9 cellular contexts compared by ENCODE assay signal in the genomic region with DNA sequence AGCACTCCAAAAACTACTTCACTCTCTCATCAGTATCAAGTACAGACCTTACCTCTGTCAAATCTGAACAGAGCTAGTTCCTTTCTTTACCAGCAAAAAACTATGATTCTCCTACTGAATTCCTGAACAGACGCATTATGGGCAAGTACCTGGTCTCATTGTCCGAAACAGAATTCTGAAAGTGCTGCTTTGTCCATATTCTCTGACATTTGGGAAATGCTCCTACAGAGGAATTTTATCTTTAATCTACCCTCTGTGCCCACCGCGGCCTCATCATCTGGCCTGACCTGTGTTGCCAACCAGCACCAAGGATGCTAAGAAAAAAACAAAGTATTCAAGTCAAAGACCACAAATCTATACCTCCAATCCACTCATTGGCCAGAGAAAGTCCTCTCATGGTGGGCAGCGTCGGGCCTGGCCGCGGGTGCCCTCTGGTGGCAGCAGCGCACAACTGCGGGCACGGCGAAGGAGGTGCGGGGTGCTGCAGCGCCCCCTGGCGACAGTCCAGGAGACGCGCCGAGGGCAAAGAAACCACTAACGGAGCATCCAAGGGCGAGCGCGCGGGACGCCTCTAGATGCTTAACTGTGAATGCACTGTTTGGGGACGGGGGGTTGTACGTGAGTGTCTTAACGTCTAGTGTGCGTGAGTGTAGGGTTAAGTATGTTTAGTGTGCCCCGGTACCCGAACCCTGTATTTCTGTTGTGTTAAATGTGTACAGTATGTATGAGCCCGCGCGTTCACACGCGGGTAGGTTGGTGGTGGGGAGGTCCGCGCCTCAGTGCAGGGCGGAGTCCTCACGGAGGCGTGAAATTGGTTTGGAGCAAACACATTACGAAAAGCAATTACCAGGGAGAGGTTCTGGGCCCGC. TPM values are rescaled to one million over a fixed set of nuclear protein-coding genes. Genes with fewer than 3 reads are reported as not detected.
DNase-seq lines count a peak whose midpoint lies in the region; ATAC-seq, FAIRE-seq and TF ChIP-seq lines count a peak whose summit lies in the region.
"Had no signal": no experiment of that assay in that cellular context is flagged by ENCODE, and none has a peak within 500 bp of the region (broad histone marks: within the 10 kb centered on the region; RNA-seq: fewer than 3 reads in every experiment).

No MANE protein-coding gene starts in this region.

- peaks cover 6% of the 10 kb centered on the region for H4K20me1 ChIP-seq in astrocyte (ENCODE audit: insufficient read depth, low read length)

- peak in 1 of 3 donors; percentile 17 for TF ChIP-seq POLR2A in spleen (IDR thresholded peaks at IDR 0.05)

- H3K27me3 ChIP-seq in astrocyte (ENCODE audit: insufficient read depth, low read length) (peaks cover 46% of the 10 kb centered on the region), spleen (replicated peaks in 1 of 7) (peaks cover 0 to 95% (median 32%) of the 10 kb centered on the region in 7 donors)

- intact Hi-C loops in spleen (cut with DNase I; ENCODE audit: low total_unique reads) = loop anchor here (5.0 kb wide), 1 partner anchor 45 kb away; no protein-coding TSS in a partner anchor

- no peaks in the 10 kb centered on the region for H3K36me3 Mint-ChIP-seq in astrocyte (ENCODE audit: low read depth, unreplicated experiment)

- no peak overlapping the region for H3K4me2 ChIP-seq in astrocyte (ENCODE audit: low read length)

- no peaks in the 10 kb centered on the region for H3K9me3 ChIP-seq in astrocyte (ENCODE audit: insufficient read depth, low read depth, low read length)
- H3K9me3 ChIP-seq in spleen = peaks cover 0 to 3% (median 0%) of the 10 kb centered on the region in 8 donors

- no peak overlapping the region for H3K4me3 Mint-ChIP-seq in astrocyte (ENCODE audit: unreplicated experiment)

- DNase-seq in GOT3 (lab: John Stamatoyannopoulos, UW) (peak; percentile 27), NCI-H1105 (lab: John Stamatoyannopoulos, UW) (peak; percentile 50), T1000 (lab: John Stamatoyannopoulos, UW) (peak; percentile 64), astrocyte (ENCODE audit: low read depth) (peak; percentile 9), hippocampal formation (lab: John Stamatoyannopoulos, UW) (peak; percentile 65 to 72), spleen (peak; percentile 96)

- WGBS in spleen, 5 donors = 20 to 26% (median 23%) methylated on average over 42 of the region's 42 CpGs

- H3K4me1 ChIP-seq in astrocyte (ENCODE audit: insufficient read depth, low read length) (no peaks in the 10 kb centered on the region), spleen (peaks cover 0 to 19% (median 9%) of the 10 kb centered on the region in 6 donors)

- no peak overlapping the region for H3K9ac ChIP-seq in astrocyte (ENCODE audit: low read length)

- peaks cover 82% of the 10 kb centered on the region for H3K27me3 Mint-ChIP-seq in astrocyte (ENCODE audit: low read depth, unreplicated experiment)

- no peak for ATAC-seq in GM21526 (IDR thresholded peaks at IDR 0.05; ENCODE audit: low FRiP score, unreplicated experiment)

- H3K36me3 ChIP-seq in astrocyte (ENCODE audit: insufficient read depth, low read length) (no peaks in the 10 kb centered on the region), spleen (no peaks in the 10 kb centered on the region)

- no peaks in the 10 kb centered on the region for H3K79me2 ChIP-seq in astrocyte (ENCODE audit: insufficient read depth, low read length)

- peaks cover 3% of the 10 kb centered on the region for H3K4me1 Mint-ChIP-seq in astrocyte (ENCODE audit: low read depth, unreplicated experiment)

- no peak overlapping the region for H3K27ac ChIP-seq in astrocyte (ENCODE audit: low read depth, low read length)
- H3K27ac ChIP-seq in spleen = no peak overlapping the region

- FAIRE-seq in G401.6 (lab: Jason Lieb, UNC) = peak; percentile 88
- no peak for FAIRE-seq in astrocyte (lab: Jason Lieb, UNC)

- H3K4me3 ChIP-seq in astrocyte (ENCODE audit: insufficient read depth, low read depth, low read length) = no peak overlapping the region
- no peak overlapping the region for H3K4me3 ChIP-seq in spleen

- H3K27ac Mint-ChIP-seq in astrocyte (ENCODE audit: unreplicated experiment) = peak overlapping the region; percentile 30

- TF ChIP-seq CTCF in astrocyte (IDR thresholded peaks at IDR 0.05; ENCODE audit: insufficient read depth, low read depth, low read length) (peak; percentile 100), spleen (IDR thresholded peaks at IDR 0.05 in 8 of 11, conservative IDR thresholded peaks at IDR 0.05 in 3 of 11) (peak; percentile 98 to 100 (median 100))

- H2AFZ ChIP-seq in astrocyte (ENCODE audit: low read depth, low read length) = no peak overlapping the region

- H3K9me3 Mint-ChIP-seq in astrocyte (ENCODE audit: unreplicated experiment) = peaks cover 7% of the 10 kb centered on the region

RNA-seq across cellular contexts. Expression of a gene that starts 5.0 kb away (rescaled TPM):
- not detected in 2 replicates for total RNA-seq in astrocyte
- total RNA-seq in spleen = not detected
- polyA plus RNA-seq in spleen = not detected
- total RNA-seq: mononuclear cell had no signal

RNA-seq across cellular contexts. Expression of a gene that starts 14.5 kb away (rescaled TPM):
- total RNA-seq in astrocyte = not detected in 2 replicates
- total RNA-seq in spleen = not detected
- not detected for polyA plus RNA-seq in spleen
- total RNA-seq: mononuclear cell had no signal

RNA-seq across cellular contexts. Expression of a gene that starts 37.8 kb away (rescaled TPM):
- total RNA-seq in astrocyte (not detected in 2 replicates), spleen (not detected)
- polyA plus RNA-seq in spleen = under 1 TPM in 1 of 3 donors, not detected in 2; 0.24 TPM
- total RNA-seq: mononuclear cell had no signal

RNA-seq across cellular contexts. Expression of a gene that starts 54.5 kb away (rescaled TPM):
- 53.2 and 54.3 TPM in 2 replicates for total RNA-seq in astrocyte
- total RNA-seq in spleen = 10 to 100 TPM; 22.7 to 30.0 (median 29.8) TPM
- 10 to 100 TPM in 2 of 3 donors, 1 to 10 TPM in 1; 9.2 to 19.3 (median 12.9) TPM for polyA plus RNA-seq in spleen

RNA-seq across cellular contexts. Expression of a gene that starts 59.8 kb away (rescaled TPM):
- total RNA-seq in astrocyte (84.7 and 101 TPM in 2 replicates), spleen (10 to 100 TPM; 39.9 to 55.4 (median 47.6) TPM)
- polyA plus RNA-seq in spleen = 10 to 100 TPM; 16.3 to 30.0 (median 27.8) TPM

Comparison
In these comparisons a context has a peak if more than half of its experiments do, and no peak if none do; other contexts are left out.
1. DNase-seq: peak in every context shown above with its lines; median percentile 96 in spleen; 68 in hippocampal formation; 64 in T1000; 50 in NCI-H1105; 27 in GOT3; 9 in astrocyte.